Comparison of ENCODE assay signal across 8 cellular contexts in the genomic region with DNA sequence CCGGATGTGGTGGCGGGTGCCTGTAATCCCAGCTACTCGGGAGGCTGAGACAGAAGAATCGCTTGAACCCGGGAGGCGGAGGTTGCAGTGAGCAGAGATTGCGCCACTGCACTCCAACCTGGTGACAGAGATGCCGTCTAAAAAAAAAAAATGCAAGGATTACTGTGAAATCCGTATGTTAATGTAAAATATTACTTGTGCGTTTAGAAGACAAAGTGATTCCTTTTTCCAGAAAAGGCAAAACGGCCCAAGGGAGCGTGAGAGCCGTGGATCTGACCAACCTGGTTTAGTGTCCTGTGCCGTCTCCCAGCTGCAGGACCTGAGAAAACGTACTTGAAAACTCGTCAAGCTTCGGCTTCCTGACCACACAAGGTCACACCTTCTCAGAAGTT. TPM values are rescaled to one million over a fixed set of nuclear protein-coding genes. Genes with fewer than 3 reads are reported as not detected.
DNase-seq lines count a peak whose midpoint lies in the region; ATAC-seq and TF ChIP-seq lines count a peak whose summit lies in the region.

No MANE protein-coding gene starts in this region.

- H3K27me3 ChIP-seq in left lung: no peaks in the 10 kb centered on the region

- H3K4me1 ChIP-seq in left lung: peaks cover 13 to 49% of the 10 kb centered on the region in 2 donors

- no peaks in the 10 kb centered on the region for H3K9me3 Mint-ChIP-seq in activated CD4-positive, alpha-beta T cell treated with anti-CD3 and anti-CD28 coated beads, Interleukin-2, amount 10 ng/mL, durations not matched to agents 24 days and 14 days

- TF ChIP-seq CTCF in left lung (IDR thresholded peaks at IDR 0.05): no peak

- ATAC-seq in left lung: no peak
- ATAC-seq in HG02938 (IDR thresholded peaks at IDR 0.05; ENCODE audit: unreplicated experiment): no peak

- H3K4me3 ChIP-seq in left lung: peak overlapping the region; percentile 78 to 82

- H3K9me3 ChIP-seq in left lung: no peaks in the 10 kb centered on the region

- H3K4me3 Mint-ChIP-seq in activated CD4-positive, alpha-beta T cell treated with anti-CD3 and anti-CD28 coated beads, Interleukin-2, amount 10 ng/mL, durations not matched to agents 24 days and 14 days: peak overlapping the region; percentile 89

- peak overlapping the region; percentile 89 for H3K27ac Mint-ChIP-seq in activated CD4-positive, alpha-beta T cell treated with anti-CD3 and anti-CD28 coated beads, Interleukin-2, amount 10 ng/mL, durations not matched to agents 24 days and 14 days

- H3K27me3 Mint-ChIP-seq in activated CD4-positive, alpha-beta T cell treated with anti-CD3 and anti-CD28 coated beads, Interleukin-2, amount 10 ng/mL, durations not matched to agents 24 days and 14 days: peaks cover 2% of the 10 kb centered on the region

- intact Hi-C loops in activated CD4-positive, alpha-beta T cell treated with anti-CD3 and anti-CD28 coated beads, Interleukin-2, amount 10 ng/mL, durations not matched to agents 24 days and 14 days (cut with micrococcal nuclease): loop anchor here (2.0 kb wide), 2 partner anchors 35 to 471 kb away; partner anchors contain the start of gene ATP6V1E1
- intact Hi-C loops in left lung (cut with DNase I): no loop called here

- peaks cover 15% of the 10 kb centered on the region for H3K36me3 Mint-ChIP-seq in activated CD4-positive, alpha-beta T cell treated with anti-CD3 and anti-CD28 coated beads, Interleukin-2, amount 10 ng/mL, durations not matched to agents 24 days and 14 days (ENCODE audit: low read depth)

- H3K36me3 ChIP-seq in left lung: no peaks in the 10 kb centered on the region

- no peak for DNase-seq in activated CD4-positive, alpha-beta T cell treated with anti-CD3 and anti-CD28 coated beads, Interleukin-2, amount 10 ng/mL, durations not matched to agents 24 days and 14 days
- DNase-seq in activated CD4-positive, alpha-beta T cell treated with anti-CD3 and anti-CD28 coated beads, Interleukin-2, amount 50 U/mL, for 1 hour: no peak
- DNase-seq in left lung (no peak), GM19240 (ENCODE audit: insufficient read length, low spot score) (no peak), DMS153 treated with DMSO at 0.1 percent for 48 hours (lab: John Stamatoyannopoulos, UW; ENCODE audit: unreplicated experiment) (no peak)

- peaks cover 24% of the 10 kb centered on the region for H3K4me1 Mint-ChIP-seq in activated CD4-positive, alpha-beta T cell treated with anti-CD3 and anti-CD28 coated beads, Interleukin-2, amount 10 ng/mL, durations not matched to agents 24 days and 14 days

- H3K27ac ChIP-seq in angular gyrus (ENCODE audit: low read depth, low read length): peak overlapping the region; percentile 44
- H3K27ac ChIP-seq in left lung: peak overlapping the region; percentile 92 to 93
- H3K27ac ChIP-seq in temporal lobe (ENCODE audit: low read depth, low read length): peak overlapping the region; percentile 78

RNA-seq across cellular contexts. Expression of gene HDHD5, which starts 0.9 kb away (rescaled TPM):
- total RNA-seq in activated CD4-positive, alpha-beta T cell treated with anti-CD3 and anti-CD28 coated beads, Interleukin-2, amount 10 ng/mL, durations not matched to agents 24 days and 14 days: 47.4 and 49.5 TPM in 2 replicates
- total RNA-seq in left lung (10 to 100 TPM; 18.1 to 34.2 TPM), temporal lobe (24.1 TPM)

RNA-seq across cellular contexts. Expression of gene TMEM121B, which starts 37.0 kb away (rescaled TPM):
- total RNA-seq in activated CD4-positive, alpha-beta T cell treated with anti-CD3 and anti-CD28 coated beads, Interleukin-2, amount 10 ng/mL, durations not matched to agents 24 days and 14 days: 0.16 and 0.17 TPM in 2 replicates
- total RNA-seq in left lung (1 to 10 TPM in 1 of 2 donors, under 1 TPM in 1; 0.41 to 1.4 TPM), temporal lobe (15.5 TPM)
